8 cellular contexts compared by ENCODE assay signal in genomic region chr7:107168233-107169119, GRCh38. TPM values are rescaled to one million over a fixed set of nuclear protein-coding genes. Genes with fewer than 3 reads are reported as not detected.
DNase-seq lines count a peak whose midpoint lies in the region; ATAC-seq, FAIRE-seq and TF ChIP-seq lines count a peak whose summit lies in the region.

Gene HBP1 (plus strand): TSS chr7:107169003. CDS start chr7:107179894, 10,891 bp downstream.

- in situ Hi-C loops in ACHN (cut with HindIII; ENCODE audit: low pct_ligation_motif_present, low pct_unique_long_range_greater_than_20kb, low sequenced_read_pairs) = no loop called here

- peak within 1 kb of the TSS; percentile 60 for H3K27ac ChIP-seq in iPS-20b (ENCODE audit: low read length)
- peak within 1 kb of the TSS; percentile 90 to 100 (median 98) for H3K27ac ChIP-seq in skin epidermis

- peaks cover 7% of the 10 kb centered on the region for H3K4me1 ChIP-seq in iPS-20b (ENCODE audit: insufficient read depth, low read length)

- ATAC-seq in GM18907 (IDR thresholded peaks at IDR 0.05; ENCODE audit: unreplicated experiment) (peak; percentile 91), HG03159 (IDR thresholded peaks at IDR 0.05; ENCODE audit: unreplicated experiment) (peak; percentile 87)

- DNase-seq in ACHN = peak; percentile 100
- peak; percentile 100 for DNase-seq in NCI-H2227 treated with DMSO at 0.1 percent for 48 hours (lab: John Stamatoyannopoulos, UW)
- DNase-seq in bronchial epithelial cell (ENCODE audit: low read depth) = peak; percentile 100

- no peak for TF ChIP-seq CTCF in WI38 (IDR thresholded peaks at IDR 0.05; ENCODE audit: low read depth, low read length)
- no peak for TF ChIP-seq CTCF in bronchial epithelial cell (IDR thresholded peaks at IDR 0.05; ENCODE audit: insufficient read depth, low read length, severe bottlenecking)

- peak within 1 kb of the TSS; percentile 86 for H3K4me3 ChIP-seq in WI38 (ENCODE audit: low read depth, low read length)
- peak within 1 kb of the TSS; percentile 98 for H3K4me3 ChIP-seq in bronchial epithelial cell (ENCODE audit: low read depth, low read length)
- peak within 1 kb of the TSS; percentile 88 for H3K4me3 ChIP-seq in iPS-20b (ENCODE audit: low read length)
- peak within 1 kb of the TSS; percentile 92 to 98 (median 94) for H3K4me3 ChIP-seq in skin epidermis

- no peaks in the 10 kb centered on the region for H3K36me3 ChIP-seq in bronchial epithelial cell (ENCODE audit: control insufficient read depth, insufficient read depth, low read length)
- H3K36me3 ChIP-seq in iPS-20b (ENCODE audit: insufficient read depth, low read depth, low read length) = no peaks in the 10 kb centered on the region

- H3K9ac ChIP-seq in iPS-20b (ENCODE audit: low read depth, low read length) = peak within 1 kb of the TSS; percentile 84

- H3K9me3 ChIP-seq in iPS-20b (ENCODE audit: insufficient read depth, low read depth, low read length) = no peaks in the 10 kb centered on the region

- H3K27me3 ChIP-seq in bronchial epithelial cell (ENCODE audit: control insufficient read depth, insufficient read depth, low read length) (no peaks in the 10 kb centered on the region), iPS-20b (ENCODE audit: insufficient read depth, low read length) (no peaks in the 10 kb centered on the region)

- peak; percentile 92 for FAIRE-seq in bronchial epithelial cell (lab: Jason Lieb, UNC)

RNA-seq across cellular contexts. Expression of gene HBP1, which starts in this region (rescaled TPM):
- total RNA-seq in bronchial epithelial cell = 66.7 and 69.5 TPM in 2 replicates

Comparison
In these comparisons a context has a peak if more than half of its experiments do, and no peak if none do; other contexts are left out.
1. Peak in every context shown above with its lines: DNase-seq, ATAC-seq, H3K4me3 ChIP-seq and H3K27ac ChIP-seq.